ENCODE assay signal across 9 cellular contexts in genomic region chr14:103056322-103057027, GRCh38. TPM values are rescaled to one million over a fixed set of nuclear protein-coding genes. Genes with fewer than 3 reads are reported as not detected.
A peak's percentile ranks its signal among the peaks of the same experiment; 100 is the strongest.
DNase-seq lines count a peak whose midpoint lies in the region; ATAC-seq and TF ChIP-seq lines count a peak whose summit lies in the region.
"Had no signal": no experiment of that assay in that cellular context is flagged by ENCODE, and none has a peak within 500 bp of the region (broad histone marks: within the 10 kb centered on the region; RNA-seq: fewer than 3 reads in every experiment).

No MANE protein-coding gene starts in this region.

- TF ChIP-seq POLR2A in erythroblast (IDR thresholded peaks at IDR 0.05; ENCODE audit: low read length), result no peak

- WGBS in right cardiac atrium, result 2% methylated on average over 50 of the region's 50 CpGs

- intact Hi-C loops in right cardiac atrium (cut with DNase I) (no loop called here), sciatic nerve (cut with DNase I) (no loop called here)

- ATAC-seq in right cardiac atrium (peak; percentile 43 to 79), sciatic nerve (peak; percentile 54), GM18520 (IDR thresholded peaks at IDR 0.05; ENCODE audit: unreplicated experiment) (no peak)

- peak overlapping the region; percentile 77 for H3K4me3 ChIP-seq in LNCaP clone FGC (ENCODE audit: low read depth, low read length)
- H3K4me3 ChIP-seq in adipocyte (ENCODE audit: low read length), result peak overlapping the region; percentile 87
- peak overlapping the region; percentile 84 for H3K4me3 ChIP-seq in right cardiac atrium (ENCODE audit: low read length)

- peak overlapping the region; percentile 99 for H3K9ac ChIP-seq in adipocyte (ENCODE audit: low read length)

- no peaks in the 10 kb centered on the region for H3K27me3 ChIP-seq in adipocyte (replicated peaks; ENCODE audit: control insufficient read depth, insufficient read depth, low read length)
- no peaks in the 10 kb centered on the region for H3K27me3 ChIP-seq in right cardiac atrium (ENCODE audit: control insufficient read depth, insufficient read depth)

- TF ChIP-seq CTCF in LNCaP clone FGC (IDR thresholded peaks at IDR 0.05; ENCODE audit: control insufficient read depth, extremely low read depth, insufficient read depth), result no peak

- no peaks in the 10 kb centered on the region for H3K36me3 ChIP-seq in adipocyte (ENCODE audit: control insufficient read depth, insufficient read depth, low read length, severe bottlenecking)

- H3K4me1 ChIP-seq in adipocyte (ENCODE audit: control insufficient read depth, insufficient read depth, low read length) (peaks cover 37% of the 10 kb centered on the region), right cardiac atrium (ENCODE audit: control insufficient read depth, insufficient read depth, low read length) (peaks cover 4% of the 10 kb centered on the region)

- H3K9me3 ChIP-seq in adipocyte (ENCODE audit: control insufficient read depth, low read length), result no peaks in the 10 kb centered on the region
- H3K9me3 ChIP-seq in right cardiac atrium (ENCODE audit: control insufficient read depth, low read length), result no peaks in the 10 kb centered on the region

- DNase-seq in NCI-H2029 (lab: John Stamatoyannopoulos, UW) (peak; percentile 0), NCI-H2029 treated with DMSO at 0.1 percent for 48 hours (lab: John Stamatoyannopoulos, UW) (no peak), LNCaP clone FGC (ENCODE audit: low read depth) (no peak), adipocyte (ENCODE audit: low read depth) (peak; percentile 76), right cardiac atrium (peak; percentile 91 to 94 (median 93)), sciatic nerve (ENCODE audit: low spot score) (peak; percentile 83), erythroblast (lab: John Stamatoyannopoulos, UW) (no peak)
- DNase-seq: DND-41 had no signal

- H3K27ac ChIP-seq in right cardiac atrium (ENCODE audit: low read length), result peak overlapping the region; percentile 91

RNA-seq across cellular contexts. Expression of gene CDC42BPB, which starts 0.9 kb away (rescaled TPM):
- 10 to 100 TPM; 67.0 to 82.5 (median 69.8) TPM for total RNA-seq in right cardiac atrium
- polyA plus RNA-seq in right cardiac atrium, result 42.5 TPM
- 105 TPM for total RNA-seq in sciatic nerve

RNA-seq across cellular contexts. Expression of gene LBHD2, which starts 27.5 kb away (rescaled TPM):
- total RNA-seq in right cardiac atrium (not detected), sciatic nerve (not detected)
- not detected for polyA plus RNA-seq in right cardiac atrium

RNA-seq across cellular contexts. Expression of gene EXOC3L4, which starts 38.0 kb away (rescaled TPM):
- 1 to 10 TPM in 3 of 4 donors, under 1 TPM in 1; 0.63 to 2.5 (median 1.1) TPM for total RNA-seq in right cardiac atrium
- 1.4 TPM for polyA plus RNA-seq in right cardiac atrium
- 3.3 TPM for total RNA-seq in sciatic nerve

Comparison
In these comparisons a context has a peak if more than half of its experiments do, and no peak if none do; other contexts are left out.
1. DNase-seq: peak in NCI-H2029 (single experiment), adipocyte (single experiment), right cardiac atrium (3 of 3) and sciatic nerve (single experiment); none in NCI-H2029 treated with DMSO at 0.1 percent for 48 hours (single experiment), LNCaP clone FGC (single experiment) and erythroblast (0 of 2).
2. Peak in every context shown above with its lines, with median percentiles within 50 percentile points of each other: H3K4me3 ChIP-seq.